Comparison of ENCODE assay signal across 8 cellular contexts in the genomic region with DNA sequence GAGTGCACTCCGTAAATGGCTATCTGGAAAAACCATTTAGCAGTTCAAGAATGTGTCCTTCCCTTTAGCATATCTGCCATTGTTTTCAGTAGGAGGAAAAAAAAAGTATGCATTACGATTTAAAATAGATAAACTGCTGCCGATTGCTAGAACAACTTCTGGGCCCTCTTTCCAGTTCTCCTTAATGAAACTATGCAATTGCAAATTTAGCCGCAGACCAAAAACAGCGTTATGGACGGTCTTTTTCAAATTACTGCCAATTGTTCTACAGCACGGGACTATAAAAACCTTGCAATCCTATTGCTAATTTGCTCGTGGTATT. TPM values are rescaled to one million over a fixed set of nuclear protein-coding genes. Genes with fewer than 3 reads are reported as not detected.
DNase-seq lines count a peak whose midpoint lies in the region; ATAC-seq, FAIRE-seq and TF ChIP-seq lines count a peak whose summit lies in the region.

No MANE protein-coding gene starts in this region.

- H4K20me1 ChIP-seq in K562 (replicated peaks; ENCODE audit: control insufficient read depth, insufficient read depth, low read length): no peaks in the 10 kb centered on the region

- TF ChIP-seq EP300 in K562 (IDR thresholded peaks at IDR 0.05; ENCODE audit: low read length): no peak

- no peak overlapping the region for H2BK120ac ChIP-seq in mesenchymal stem cell (ENCODE audit: low read depth, low read length)

- H3K36me3 ChIP-seq in heart left ventricle (peaks cover 0 to 6% (median 0%) of the 10 kb centered on the region in 9 donors), K562 (ENCODE audit: control insufficient read depth, insufficient read depth, low read length) (no peaks in the 10 kb centered on the region), mesenchymal stem cell (ENCODE audit: control insufficient read depth in 1 of 2, insufficient read depth in 2 of 2, low read depth in 1 of 2, low read length in 2 of 2) (peaks cover 0 to 11% of the 10 kb centered on the region in 2 experiments), upper lobe of right lung (no peaks in the 10 kb centered on the region)

- no peaks in the 10 kb centered on the region for H3K27me3 ChIP-seq in heart left ventricle
- H3K27me3 ChIP-seq in K562 (ENCODE audit: control insufficient read depth in 2 of 2, insufficient read depth in 2 of 2, low read length in 2 of 2): no peaks in the 10 kb centered on the region
- H3K27me3 ChIP-seq in mesenchymal stem cell (ENCODE audit: control insufficient read depth in 1 of 2, insufficient read depth in 1 of 2, low read length in 2 of 2): no peaks in the 10 kb centered on the region
- H3K27me3 ChIP-seq in upper lobe of right lung: no peaks in the 10 kb centered on the region

- TF ChIP-seq RAD21 in K562 (CRISPR knock-in tag; conservative IDR thresholded peaks at IDR 0.05 in 1 of 2, IDR thresholded peaks at IDR 0.05 in 1 of 2): no peak

- no peak overlapping the region for H3K9ac ChIP-seq in K562 (ENCODE audit: insufficient read depth in 1 of 2, low read depth in 2 of 2, low read length in 2 of 2)
- peak overlapping the region; percentile 96 for H3K9ac ChIP-seq in mesenchymal stem cell (ENCODE audit: low read length)

- H2AFZ ChIP-seq in K562 (ENCODE audit: low read depth, low read length) (peak overlapping the region; percentile 78), mesenchymal stem cell (ENCODE audit: low read depth, low read length) (no peak overlapping the region)

- H3K4me3 ChIP-seq in heart left ventricle: peak overlapping the region; percentile 4 to 91 (median 88)
- peak overlapping the region; percentile 24; the same call in 1 of the 2 replicates for H3K4me3 ChIP-seq in K562
- H3K4me3 ChIP-seq in mesenchymal stem cell (ENCODE audit: insufficient read depth in 1 of 2, low read depth in 1 of 2, low read length in 2 of 2): peak overlapping the region in 1 of 2 experiments; percentile 90
- peak overlapping the region; percentile 88 for H3K4me3 ChIP-seq in upper lobe of right lung

- no peak overlapping the region for H4K8ac ChIP-seq in mesenchymal stem cell (ENCODE audit: low read length)

- no peak overlapping the region for H2BK5ac ChIP-seq in mesenchymal stem cell (ENCODE audit: low read depth, low read length, poor library complexity, severe bottlenecking)

- H3K9me1 ChIP-seq in K562 (ENCODE audit: control insufficient read depth, insufficient read depth, low read length): no peaks in the 10 kb centered on the region

- DNase-seq in heart left ventricle (no peak), left cardiac atrium (no peak), K562 (ENCODE audit: extremely low read depth in 1 of 4, low spot score in 3 of 4) (no peak), mesenchymal stem cell (no peak), upper lobe of right lung (no peak)
- DNase-seq in NK-92 treated with Interleukin-12 subunit alpha and Interleukin-12 subunit beta, amount 100 ng/mL, for 24 hours (lab: John Stamatoyannopoulos, UW): no peak

- FAIRE-seq in K562 (lab: Jason Lieb, UNC): no peak

- intact Hi-C loops in heart left ventricle (cut with DNase I) (loop anchor here (2.0 to 10.0 kb wide), 16 partner anchors 76 to 622 kb away; no protein-coding TSS in a partner anchor), left cardiac atrium (cut with DNase I) (loop anchor here (5.0 to 10.0 kb wide), 3 partner anchors 218 to 368 kb away; no protein-coding TSS in a partner anchor), K562 (cut with micrococcal nuclease) (loop anchor here (10.0 kb wide), 1 partner anchor 218 kb away; no protein-coding TSS in a partner anchor), upper lobe of right lung (cut with DNase I) (no loop called here)

- H3K79me2 ChIP-seq in K562 (ENCODE audit: control insufficient read depth, insufficient read depth, low read length): no peaks in the 10 kb centered on the region

- TF ChIP-seq CTCF in heart left ventricle (IDR thresholded peaks at IDR 0.05) (peak in 1 of 12 donors; percentile 4), K562 (IDR thresholded peaks at IDR 0.05 in 2 of 3, conservative IDR thresholded peaks at IDR 0.05 in 1 of 3; ENCODE audit: insufficient read depth in 2 of 3, low read depth in 1 of 3, low read length in 3 of 3) (no peak), upper lobe of right lung (IDR thresholded peaks at IDR 0.05) (no peak)

- H4K91ac ChIP-seq in mesenchymal stem cell (ENCODE audit: low read length): no peak overlapping the region

- no peaks in the 10 kb centered on the region for H3K79me1 ChIP-seq in mesenchymal stem cell (replicated peaks; ENCODE audit: low read length, poor library complexity, severe bottlenecking)

- H3K4me1 ChIP-seq in heart left ventricle (peaks cover 0 to 31% (median 5%) of the 10 kb centered on the region in 12 donors), K562 (replicated peaks in 1 of 2; ENCODE audit: control insufficient read depth in 2 of 2, insufficient read depth in 2 of 2, low read length in 2 of 2) (peaks cover 0 to 7% of the 10 kb centered on the region in 2 experiments; a peak in 2 of 5 replicates), mesenchymal stem cell (ENCODE audit: control insufficient read depth, insufficient read depth, low read depth, low read length) (no peaks in the 10 kb centered on the region), upper lobe of right lung (peaks cover 7% of the 10 kb centered on the region)

- H3K14ac ChIP-seq in mesenchymal stem cell (ENCODE audit: low read length in 2 of 2): no peak overlapping the region

- in situ Hi-C loops in K562 (cut with MboI): no loop called here

- POLR2A ChIA-PET in K562 (lab: Yijun Ruan, JAX): no interaction called here

- ATAC-seq in heart left ventricle (no peak), left cardiac atrium (no peak), K562 (no peak), upper lobe of right lung (no peak), HG03432 (IDR thresholded peaks at IDR 0.05; ENCODE audit: unreplicated experiment) (no peak), HG02763 (IDR thresholded peaks at IDR 0.05; ENCODE audit: unreplicated experiment) (no peak)

- CTCF ChIA-PET in K562 (lab: Yijun Ruan, JAX; ENCODE audit: low intra/inter-chr PET ratio): no interaction called here

- H3K18ac ChIP-seq in mesenchymal stem cell (ENCODE audit: low read depth in 1 of 2, low read length in 2 of 2): peak overlapping the region in 1 of 2 experiments; percentile 21

- no peak overlapping the region for H3K23ac ChIP-seq in mesenchymal stem cell (ENCODE audit: low read length in 2 of 2)

- H3K9me3 ChIP-seq in heart left ventricle: no peaks in the 10 kb centered on the region
- no peaks in the 10 kb centered on the region for H3K9me3 ChIP-seq in K562 (replicated peaks; ENCODE audit: control insufficient read depth, insufficient read depth, low read depth, low read length)
- H3K9me3 ChIP-seq in mesenchymal stem cell (ENCODE audit: control insufficient read depth, low read length): no peaks in the 10 kb centered on the region
- H3K9me3 ChIP-seq in upper lobe of right lung: no peaks in the 10 kb centered on the region

- no peak overlapping the region for H2BK15ac ChIP-seq in mesenchymal stem cell (ENCODE audit: low read depth, poor library complexity, severe bottlenecking)

- H2BK12ac ChIP-seq in mesenchymal stem cell (ENCODE audit: low read length in 2 of 2): no peak overlapping the region

- 0 to 1% (median 1%) methylated on average over 8 of the region's 8 CpGs for WGBS in heart left ventricle, 4 donors
- WGBS in K562 (ENCODE audit: insufficient coverage, low coverage, missing lambda C conversion rate): 3% methylated on average over 8 of the region's 8 CpGs
- WGBS in mesenchymal stem cell: 13% methylated on average over 6 of the region's 8 CpGs

- no TSS peak for BruUV-seq in K562 (replicated peaks; lab: Mats Ljungman, UMichigan)

- H3K4ac ChIP-seq in mesenchymal stem cell (ENCODE audit: low read depth in 1 of 2, low read length in 2 of 2): peak overlapping the region in 1 of 2 experiments; percentile 57

- no peak overlapping the region for H2AK5ac ChIP-seq in mesenchymal stem cell (ENCODE audit: low read length, severe bottlenecking)

- H3K4me2 ChIP-seq in K562 (ENCODE audit: insufficient read depth, low read length) (peak overlapping the region; percentile 39), mesenchymal stem cell (ENCODE audit: low read length, poor library complexity, severe bottlenecking) (peak overlapping the region; percentile 57)

- TF ChIP-seq POLR2A in heart left ventricle (IDR thresholded peaks at IDR 0.05): no peak
- TF ChIP-seq POLR2A in K562 (conservative IDR thresholded peaks at IDR 0.05): no peak

- H3K27ac ChIP-seq in heart left ventricle: peak overlapping the region; percentile 56 to 100 (median 99)
- H3K27ac ChIP-seq in K562 (ENCODE audit: extremely low read depth, low read depth, low read length): peak overlapping the region; percentile 47; the same call in 2 of the 3 replicates
- H3K27ac ChIP-seq in mesenchymal stem cell (ENCODE audit: low read length, poor library complexity, severe bottlenecking): peak overlapping the region; percentile 98
- peak overlapping the region; percentile 98 for H3K27ac ChIP-seq in upper lobe of right lung

TF ChIP-seq in K562, 482 proteins besides CTCF, POLR2A, EP300 and RAD21 (continues in another document):
- TF ChIP-seq SAP30 (IDR thresholded peaks at IDR 0.05; ENCODE audit: borderline replicate concordance, insufficient read depth, low read depth, low read length, poor library complexity, severe bottlenecking): no peak

RNA-seq across cellular contexts. Expression of a gene that starts 1.3 kb away (rescaled TPM):
- total RNA-seq in heart left ventricle (100 to 1,000 TPM; 167 to 294 (median 224) TPM), left cardiac atrium (100 to 1,000 TPM; 133 to 136 TPM), K562 (2014; rRNA removed) (not detected in 2 replicates), K562 (2014; rRNA removed; fragmentation: Illumina TruSeq; extraction: Trizol) (0.18 TPM in 1 of 2 replicates, not detected in the other), K562 (2015; rRNA removed; fragmentation: Illumina TruSeq; extraction: Trizol) (not detected in 2 replicates), K562 (2021) (0.33 and 0.36 TPM in 2 replicates), upper lobe of right lung (46.1 TPM)
- polyA plus RNA-seq in heart left ventricle (100 to 1,000 TPM in 1 of 2 donors, 10 to 100 TPM in 1; 40.9 to 106 TPM), K562 (2011; rRNA removed) (0.03 TPM in 1 of 2 replicates, not detected in the other), K562 (2014; fragmentation: Illumina TruSeq; extraction: Trizol) (0.04 and 0.12 TPM in 2 replicates), K562 (2014; fragmentation: Nextera tagmentation; extraction: Ambion mirVana) (under 1 TPM; 0.01 to 0.04 TPM), K562 (2014; rRNA removed) (0.07 TPM in 1 of 2 replicates, not detected in the other)
- 0.63 TPM in 1 of 2 replicates, not detected in the other for total RNA-seq in K562 (2011; cell fraction: chromatin; rRNA removed; ENCODE audit: low replicate concordance)
- not detected in 2 replicates for total RNA-seq in K562 (2011; cell fraction: nucleolus; rRNA removed)
- total RNA-seq in K562 (2011; cell fraction: nucleoplasm; rRNA removed): 0.29 TPM in 1 of 2 replicates, not detected in the other
- 0.03 TPM in 1 of 2 replicates, not detected in the other for polyA plus RNA-seq in K562 (2011; cell fraction: cytosol; rRNA removed)
- 0.07 TPM in 2 replicates for polyA plus RNA-seq in K562 (2011; cell fraction: nucleus; rRNA removed)
- 0.17 TPM in 1 of 2 replicates, not detected in the other for polyA plus RNA-seq in K562 (2012)
- 0.03 TPM in 1 of 2 replicates, not detected in the other for polyA minus RNA-seq in K562 (2011; rRNA and poly(A)+ RNA removed)
- not detected in 2 replicates for polyA minus RNA-seq in K562 (2011; cell fraction: cytosol; rRNA and poly(A)+ RNA removed)
- not detected in 2 replicates for polyA minus RNA-seq in K562 (2011; cell fraction: nucleus; rRNA and poly(A)+ RNA removed)
- 35.2 TPM for polyA plus RNA-seq in mesenchymal stem cell (2013, experiment 1 of 2)
- 37.4 TPM for polyA plus RNA-seq in mesenchymal stem cell (2013, experiment 2 of 2)

Comparison
In these comparisons a context has a peak if more than half of its experiments do, and no peak if none do; other contexts are left out.
1. H3K27ac ChIP-seq: peak in every context shown above with its lines; median percentile 99 in heart left ventricle; 98 in mesenchymal stem cell; 98 in upper lobe of right lung; 47 in K562.
2. RNA of a gene that starts 1.3 kb away (total RNA-seq): 167 to 294 TPM in heart left ventricle, 133 to 136 TPM in left cardiac atrium and 46.1 TPM in upper lobe of right lung (single experiment); 0.18 to 0.63 TPM in K562; every median in the first group is over 10 times any median in the second.